In the genomic region with DNA sequence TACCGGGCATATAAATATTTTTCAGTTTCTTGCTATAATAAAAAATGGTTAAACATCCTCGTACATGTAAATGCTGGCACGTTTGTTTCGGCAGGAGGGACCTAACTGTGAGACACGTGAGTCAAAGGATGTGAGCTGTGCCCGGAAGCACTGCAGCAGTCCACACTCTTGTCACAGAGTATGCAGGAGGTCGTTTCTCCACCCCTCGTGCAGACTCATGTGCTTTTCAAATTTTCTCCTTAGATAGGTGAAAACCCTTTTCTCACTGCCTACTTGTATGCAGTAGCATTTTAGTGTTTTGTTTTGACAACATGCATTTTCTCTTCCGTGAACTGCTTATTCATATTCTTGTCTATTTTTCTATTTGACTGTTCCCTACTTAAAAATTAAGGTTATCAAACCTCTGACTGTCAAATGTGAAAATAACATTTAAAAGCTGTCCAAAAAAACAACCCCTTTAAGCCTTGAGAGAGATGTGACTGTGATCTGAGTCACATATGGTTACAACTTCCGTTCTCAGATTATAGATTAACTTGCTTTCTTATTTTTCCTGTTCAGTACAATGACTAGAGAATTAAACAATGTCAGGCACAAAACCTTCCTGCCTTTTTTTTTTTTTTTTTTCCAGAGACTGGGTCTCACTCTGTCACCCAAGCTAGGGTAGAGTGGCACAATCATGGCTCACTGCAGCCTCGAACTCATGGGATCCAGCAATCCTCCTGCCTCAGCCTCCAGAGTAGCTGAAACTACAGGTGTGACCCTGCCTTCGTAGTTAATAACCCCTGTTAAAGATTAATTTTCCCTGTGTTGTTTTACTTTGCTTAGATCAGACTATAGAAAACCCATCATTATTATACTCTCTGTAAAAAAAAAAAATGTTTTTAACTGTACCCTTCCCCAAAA, we compare ENCODE assay signal across 1 cellular context.
TF ChIP-seq lines count a peak whose summit lies in the region.

No MANE protein-coding gene starts in this region.

TF ChIP-seq in WTC11, 78 proteins besides CTCF, POLR2A, EP300 and RAD21 (continued from another document):
- TF ChIP-seq PRRX2 (CRISPR knock-in tag; IDR thresholded peaks at IDR 0.05) (no peak), MXD4 (CRISPR knock-in tag; IDR thresholded peaks at IDR 0.05; ENCODE audit: borderline replicate concordance) (no peak)
- TF ChIP-seq, protein P1, sequence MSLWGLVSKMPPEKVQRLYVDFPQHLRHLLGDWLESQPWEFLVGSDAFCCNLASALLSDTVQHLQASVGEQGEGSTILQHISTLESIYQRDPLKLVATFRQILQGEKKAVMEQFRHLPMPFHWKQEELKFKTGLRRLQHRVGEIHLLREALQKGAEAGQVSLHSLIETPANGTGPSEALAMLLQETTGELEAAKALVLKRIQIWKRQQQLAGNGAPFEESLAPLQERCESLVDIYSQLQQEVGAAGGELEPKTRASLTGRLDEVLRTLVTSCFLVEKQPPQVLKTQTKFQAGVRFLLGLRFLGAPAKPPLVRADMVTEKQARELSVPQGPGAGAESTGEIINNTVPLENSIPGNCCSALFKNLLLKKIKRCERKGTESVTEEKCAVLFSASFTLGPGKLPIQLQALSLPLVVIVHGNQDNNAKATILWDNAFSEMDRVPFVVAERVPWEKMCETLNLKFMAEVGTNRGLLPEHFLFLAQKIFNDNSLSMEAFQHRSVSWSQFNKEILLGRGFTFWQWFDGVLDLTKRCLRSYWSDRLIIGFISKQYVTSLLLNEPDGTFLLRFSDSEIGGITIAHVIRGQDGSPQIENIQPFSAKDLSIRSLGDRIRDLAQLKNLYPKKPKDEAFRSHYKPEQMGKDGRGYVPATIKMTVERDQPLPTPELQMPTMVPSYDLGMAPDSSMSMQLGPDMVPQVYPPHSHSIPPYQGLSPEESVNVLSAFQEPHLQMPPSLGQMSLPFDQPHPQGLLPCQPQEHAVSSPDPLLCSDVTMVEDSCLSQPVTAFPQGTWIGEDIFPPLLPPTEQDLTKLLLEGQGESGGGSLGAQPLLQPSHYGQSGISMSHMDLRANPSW (CRISPR knock-in tag; conservative IDR thresholded peaks at IDR 0.05; ENCODE audit: low read depth) = no peak
- TF ChIP-seq, protein P2, sequence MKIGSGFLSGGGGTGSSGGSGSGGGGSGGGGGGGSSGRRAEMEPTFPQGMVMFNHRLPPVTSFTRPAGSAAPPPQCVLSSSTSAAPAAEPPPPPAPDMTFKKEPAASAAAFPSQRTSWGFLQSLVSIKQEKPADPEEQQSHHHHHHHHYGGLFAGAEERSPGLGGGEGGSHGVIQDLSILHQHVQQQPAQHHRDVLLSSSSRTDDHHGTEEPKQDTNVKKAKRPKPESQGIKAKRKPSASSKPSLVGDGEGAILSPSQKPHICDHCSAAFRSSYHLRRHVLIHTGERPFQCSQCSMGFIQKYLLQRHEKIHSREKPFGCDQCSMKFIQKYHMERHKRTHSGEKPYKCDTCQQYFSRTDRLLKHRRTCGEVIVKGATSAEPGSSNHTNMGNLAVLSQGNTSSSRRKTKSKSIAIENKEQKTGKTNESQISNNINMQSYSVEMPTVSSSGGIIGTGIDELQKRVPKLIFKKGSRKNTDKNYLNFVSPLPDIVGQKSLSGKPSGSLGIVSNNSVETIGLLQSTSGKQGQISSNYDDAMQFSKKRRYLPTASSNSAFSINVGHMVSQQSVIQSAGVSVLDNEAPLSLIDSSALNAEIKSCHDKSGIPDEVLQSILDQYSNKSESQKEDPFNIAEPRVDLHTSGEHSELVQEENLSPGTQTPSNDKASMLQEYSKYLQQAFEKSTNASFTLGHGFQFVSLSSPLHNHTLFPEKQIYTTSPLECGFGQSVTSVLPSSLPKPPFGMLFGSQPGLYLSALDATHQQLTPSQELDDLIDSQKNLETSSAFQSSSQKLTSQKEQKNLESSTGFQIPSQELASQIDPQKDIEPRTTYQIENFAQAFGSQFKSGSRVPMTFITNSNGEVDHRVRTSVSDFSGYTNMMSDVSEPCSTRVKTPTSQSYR (CRISPR knock-in tag; IDR thresholded peaks at IDR 0.05) = no peak
